28 cellular contexts compared by ENCODE assay signal in the genomic region with DNA sequence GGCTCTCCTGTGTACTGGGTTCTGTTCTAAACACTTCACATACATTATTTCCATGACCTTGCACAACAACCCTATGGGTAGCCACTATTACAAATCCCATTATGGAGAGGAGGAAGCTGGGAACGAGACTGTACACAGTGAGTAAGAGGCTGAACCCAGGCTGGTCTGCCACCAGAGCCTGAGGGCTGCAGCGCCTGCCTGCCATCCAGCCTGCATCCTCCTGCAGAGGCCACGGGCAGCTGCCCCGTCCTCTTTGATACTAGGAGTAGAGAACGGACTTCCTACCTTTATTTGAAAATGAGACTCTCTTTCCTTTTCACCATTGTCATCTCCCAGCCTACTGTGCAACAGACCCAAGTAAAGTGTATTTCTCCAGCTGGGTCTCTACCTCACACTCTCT.
"Had no signal": no experiment of that assay in that cellular context is flagged by ENCODE, and none has a peak within 500 bp of the region (broad histone marks: within the 10 kb centered on the region; RNA-seq: fewer than 3 reads in every experiment).

No MANE protein-coding gene starts in this region.

- H3K4me1 ChIP-seq: parathyroid adenoma, psoas muscle, tibial artery, transverse colon, upper lobe of right lung, uterus had no signal

- H3K27ac Mint-ChIP-seq: naive thymus-derived CD8-positive, alpha-beta T cell; natural killer cell treated with Interleukin-12 subunit alpha and Interleukin-12 subunit beta and Interleukin-15 and Interleukin-18, amount 100 ng/mL, for 72 hours; nephron progenitor cell; progenitor cell of endocrine pancreas; stimulated activated effector memory CD8-positive, alpha-beta T cell treated with anti-CD3 and anti-CD28 coated beads, Interleukin-12 subunit alpha, Interleukin-12 subunit beta, amount 100 ng/mL, for 72 hours; stimulated activated naive B cell treated with anti-CD40 and anti-IgM and Interleukin-4, amounts not matched to agents 10 μg/mL and 1 μg/mL and 100 μg/mL, for 72 hours; stimulated activated naive CD8-positive, alpha-beta T cell treated with anti-CD3 and anti-CD28 coated beads, Interleukin-15, Interleukin-2, amounts not matched to agents 100 ng/mL and 50 ng/mL, for 24 hours; type B pancreatic cell had no signal

- H3K9me3 Mint-ChIP-seq: natural killer cell treated with Interleukin-12 subunit alpha and Interleukin-12 subunit beta and Interleukin-15 and Interleukin-18, amount 100 ng/mL, for 72 hours; neural crest cell; stimulated activated effector memory CD8-positive, alpha-beta T cell treated with anti-CD3 and anti-CD28 coated beads, Interleukin-12 subunit alpha, Interleukin-12 subunit beta, amount 100 ng/mL, for 72 hours; stimulated activated naive B cell treated with anti-CD40 and anti-IgM and Interleukin-4, amounts not matched to agents 10 μg/mL and 1 μg/mL and 100 μg/mL, for 72 hours; stimulated activated naive CD8-positive, alpha-beta T cell treated with anti-CD3 and anti-CD28 coated beads, Interleukin-15, Interleukin-2, amounts not matched to agents 100 ng/mL and 50 ng/mL, for 24 hours; type B pancreatic cell had no signal

- H3K4me1 Mint-ChIP-seq: stimulated activated naive B cell treated with anti-CD40 and anti-IgM and Interleukin-4, amounts not matched to agents 10 μg/mL and 1 μg/mL and 100 μg/mL, for 72 hours had no signal

- H3K36me3 Mint-ChIP-seq: natural killer cell treated with Interleukin-12 subunit alpha and Interleukin-12 subunit beta and Interleukin-15 and Interleukin-18, amount 100 ng/mL, for 72 hours; stimulated activated effector memory CD8-positive, alpha-beta T cell treated with anti-CD3 and anti-CD28 coated beads, Interleukin-12 subunit alpha, Interleukin-12 subunit beta, amount 100 ng/mL, for 72 hours; stimulated activated naive B cell treated with anti-CD40 and anti-IgM and Interleukin-4, amounts not matched to agents 10 μg/mL and 1 μg/mL and 100 μg/mL, for 72 hours; type B pancreatic cell had no signal

- H3K4me3 Mint-ChIP-seq: naive thymus-derived CD8-positive, alpha-beta T cell; natural killer cell treated with Interleukin-12 subunit alpha and Interleukin-12 subunit beta and Interleukin-15 and Interleukin-18, amount 100 ng/mL, for 72 hours; nephron progenitor cell; neural crest cell; stimulated activated effector memory CD8-positive, alpha-beta T cell treated with anti-CD3 and anti-CD28 coated beads, Interleukin-12 subunit alpha, Interleukin-12 subunit beta, amount 100 ng/mL, for 72 hours; stimulated activated naive B cell treated with anti-CD40 and anti-IgM and Interleukin-4, amounts not matched to agents 10 μg/mL and 1 μg/mL and 100 μg/mL, for 72 hours; stimulated activated naive CD8-positive, alpha-beta T cell treated with anti-CD3 and anti-CD28 coated beads, Interleukin-15, Interleukin-2, amounts not matched to agents 100 ng/mL and 50 ng/mL, for 24 hours; type B pancreatic cell had no signal

- H3K27me3 Mint-ChIP-seq: natural killer cell treated with Interleukin-12 subunit alpha and Interleukin-12 subunit beta and Interleukin-15 and Interleukin-18, amount 100 ng/mL, for 72 hours; progenitor cell of endocrine pancreas; stimulated activated naive CD8-positive, alpha-beta T cell treated with anti-CD3 and anti-CD28 coated beads, Interleukin-15, Interleukin-2, amounts not matched to agents 100 ng/mL and 50 ng/mL, for 24 hours; type B pancreatic cell had no signal

- H3K4me3 ChIP-seq: ovary, psoas muscle, right lobe of liver, sigmoid colon, stomach, tibial artery, transverse colon, upper lobe of right lung, uterus had no signal

- H3K9me3 ChIP-seq: neutrophil, ovary, psoas muscle, right lobe of liver, sigmoid colon, stomach, tibial artery, transverse colon, upper lobe of right lung, uterus had no signal

- H3K27me3 ChIP-seq: neutrophil, ovary, right lobe of liver, sigmoid colon, stomach, tibial artery, transverse colon, upper lobe of right lung, uterus had no signal

- ATAC-seq: naive thymus-derived CD8-positive, alpha-beta T cell; natural killer cell treated with Interleukin-12 subunit alpha and Interleukin-12 subunit beta and Interleukin-15 and Interleukin-18, amount 100 ng/mL, for 72 hours; psoas muscle; right cardiac atrium; right lobe of liver; stimulated activated effector memory CD8-positive, alpha-beta T cell treated with anti-CD3 and anti-CD28 coated beads, Interleukin-12 subunit alpha, Interleukin-12 subunit beta, amount 100 ng/mL, for 72 hours; stimulated activated naive B cell treated with anti-CD40 and anti-IgM and Interleukin-4, amounts not matched to agents 10 μg/mL and 1 μg/mL and 100 μg/mL, for 72 hours; upper lobe of right lung had no signal

- H3K27ac ChIP-seq: neutrophil, ovary, parathyroid adenoma, psoas muscle, right lobe of liver, sigmoid colon, stomach, tibial artery, transverse colon, upper lobe of right lung, uterus had no signal

- H3K79me2 ChIP-seq: parathyroid adenoma had no signal

- H2AFZ ChIP-seq: parathyroid adenoma had no signal

- DNase-seq: naive thymus-derived CD8-positive, alpha-beta T cell; nephron progenitor cell; nucleus accumbens; ovary; psoas muscle; right cardiac atrium; right lobe of liver; sigmoid colon; small intestine; stimulated activated CD4-positive, alpha-beta T cell treated with anti-CD3 and anti-CD28 coated beads, Interleukin-15, amount 100 ng/mL, for 24 hours; stimulated activated CD4-positive, alpha-beta T cell treated with anti-CD3 and anti-CD28 coated beads, Interleukin-2, amount 100 ng/mL, for 24 hours; stimulated activated CD4-positive, alpha-beta T cell treated with anti-CD3 and anti-CD28 coated beads, Interleukin-2, amount 100 ng/mL, for 48 hours; stimulated activated CD4-positive, alpha-beta T cell treated with anti-CD3 and anti-CD28 coated beads, Interleukin-4, amount 100 ng/mL, for 24 hours; stimulated activated naive B cell treated with anti-CD40 and anti-IgM and Interleukin-4, amounts not matched to agents 10 μg/mL and 1 μg/mL and 100 μg/mL, for 72 hours; stimulated activated naive CD4-positive, alpha-beta T cell treated with Interleukin-2 at 50 U/mL for 16 hours; stomach; tibial artery; transverse colon; upper lobe of right lung; uterus had no signal

- H3K36me3 ChIP-seq: neutrophil, ovary, right lobe of liver, sigmoid colon, stomach, tibial artery, transverse colon, upper lobe of right lung, uterus had no signal

- H3K9ac ChIP-seq: parathyroid adenoma had no signal
